ENCODE assay signal across 16 cellular contexts in genomic region chr9:122090981-122091380, GRCh38. TPM values are rescaled to one million over a fixed set of nuclear protein-coding genes. Genes with fewer than 3 reads are reported as not detected.
DNase-seq lines count a peak whose midpoint lies in the region; ATAC-seq and TF ChIP-seq lines count a peak whose summit lies in the region.
"Had no signal": no experiment of that assay in that cellular context is flagged by ENCODE, and none has a peak within 500 bp of the region (broad histone marks: within the 10 kb centered on the region; RNA-seq: fewer than 3 reads in every experiment).

No MANE protein-coding gene starts in this region.

- TF ChIP-seq CTCF in mesothelial cell of epicardium (IDR thresholded peaks at IDR 0.05; ENCODE audit: unreplicated experiment) = no peak

- intact Hi-C loops in activated CD4-positive, alpha-beta T cell treated with anti-CD3 and anti-CD28 coated beads, Interleukin-2, amount 10 ng/mL, durations not matched to agents 24 days and 14 days (cut with micrococcal nuclease) = loop anchor here (5.0 to 10.0 kb wide), 3 partner anchors 39 to 1376 kb away; partner anchors contain the start of gene MEGF9
- intact Hi-C loops in activated T-helper 1 cell treated with anti-CD3 and anti-CD28 coated beads, Interleukin-12 subunit alpha, Interleukin-12 subunit beta, Interleukin-2, Interleukin-4 antibody, amounts not matched to agents 30 ng/mL and 10 ng/mL and 1 ng/mL, durations not matched to agents 14 hours and 24 hours and 36 hours (cut with micrococcal nuclease) = loop anchor here (5.0 to 10.0 kb wide), 4 partner anchors 814 to 1246 kb away; partner anchors contain the start of genes RAB14, RC3H2 and STRBP

- peaks cover 12% of the 10 kb centered on the region for H3K27me3 Mint-ChIP-seq in activated CD4-positive, alpha-beta T cell treated with anti-CD3 and anti-CD28 coated beads, Interleukin-2, amount 10 ng/mL, durations not matched to agents 24 days and 14 days
- peaks cover 6% of the 10 kb centered on the region for H3K27me3 Mint-ChIP-seq in activated CD4-positive, alpha-beta T cell treated with anti-CD3 and anti-CD28 coated beads, Interleukin-2, amount 10 ng/mL, durations not matched to agents 7 days and 5 days
- peaks cover 10% of the 10 kb centered on the region for H3K27me3 Mint-ChIP-seq in activated T-helper 1 cell treated with anti-CD3 and anti-CD28 coated beads, Interleukin-12 subunit alpha, Interleukin-12 subunit beta, Interleukin-2, Interleukin-4 antibody, amounts not matched to agents 30 ng/mL and 10 ng/mL and 1 ng/mL, durations not matched to agents 14 hours and 24 hours and 36 hours (ENCODE audit: insufficient read depth)
- H3K27me3 Mint-ChIP-seq in mesothelial cell of epicardium (ENCODE audit: low read depth) = peaks cover 20% of the 10 kb centered on the region

- no peak for ATAC-seq in GM19397 (IDR thresholded peaks at IDR 0.05; ENCODE audit: unreplicated experiment)
- ATAC-seq: HCT116 had no signal

- CTCF ChIA-PET in activated CD4-positive, alpha-beta T cell treated with anti-CD3 and anti-CD28 coated beads, Interleukin-2, amount 10 ng/mL, durations not matched to agents 7 days and 5 days (lab: Charles Lee) = interaction anchor here (2.0 to 2.1 kb wide), 2 partner anchors 12 to 33 kb away, joined by 5 to 14 read pairs; no protein-coding TSS in a partner anchor

- peaks cover 6% of the 10 kb centered on the region for H3K36me3 Mint-ChIP-seq in activated CD4-positive, alpha-beta T cell treated with anti-CD3 and anti-CD28 coated beads, Interleukin-2, amount 10 ng/mL, durations not matched to agents 24 days and 14 days (ENCODE audit: low read depth)
- no peaks in the 10 kb centered on the region for H3K36me3 Mint-ChIP-seq in activated CD4-positive, alpha-beta T cell treated with anti-CD3 and anti-CD28 coated beads, Interleukin-2, amount 10 ng/mL, durations not matched to agents 7 days and 5 days (ENCODE audit: low read depth)
- H3K36me3 Mint-ChIP-seq in activated T-helper 1 cell treated with anti-CD3 and anti-CD28 coated beads, Interleukin-12 subunit alpha, Interleukin-12 subunit beta, Interleukin-2, Interleukin-4 antibody, amounts not matched to agents 30 ng/mL and 10 ng/mL and 1 ng/mL, durations not matched to agents 14 hours and 24 hours and 36 hours (ENCODE audit: low read depth) = peaks cover 5% of the 10 kb centered on the region
- no peaks in the 10 kb centered on the region for H3K36me3 Mint-ChIP-seq in mesothelial cell of epicardium

- H3K27ac ChIP-seq in substantia nigra (ENCODE audit: low read depth, low read length, poor library complexity, severe bottlenecking) = peak overlapping the region; percentile 78
- H3K27ac ChIP-seq: right atrium auricular region, RWPE1 had no signal

- POLR2A ChIA-PET in activated CD4-positive, alpha-beta T cell treated with anti-CD3 and anti-CD28 coated beads, Interleukin-2, amount 10 ng/mL, durations not matched to agents 7 days and 5 days (lab: Charles Lee) = no interaction called here

- no peak overlapping the region for H3K27ac Mint-ChIP-seq in activated CD4-positive, alpha-beta T cell treated with anti-CD3 and anti-CD28 coated beads, Interleukin-2, amount 10 ng/mL, durations not matched to agents 24 days and 14 days
- no peak overlapping the region for H3K27ac Mint-ChIP-seq in activated CD4-positive, alpha-beta T cell treated with anti-CD3 and anti-CD28 coated beads, Interleukin-2, amount 10 ng/mL, durations not matched to agents 7 days and 5 days
- no peak overlapping the region for H3K27ac Mint-ChIP-seq in activated T-helper 1 cell treated with anti-CD3 and anti-CD28 coated beads, Interleukin-12 subunit alpha, Interleukin-12 subunit beta, Interleukin-2, Interleukin-4 antibody, amounts not matched to agents 30 ng/mL and 10 ng/mL and 1 ng/mL, durations not matched to agents 14 hours and 24 hours and 36 hours
- no peak overlapping the region for H3K27ac Mint-ChIP-seq in mesothelial cell of epicardium

- peak overlapping the region; percentile 81 for H3K4me3 Mint-ChIP-seq in activated CD4-positive, alpha-beta T cell treated with anti-CD3 and anti-CD28 coated beads, Interleukin-2, amount 10 ng/mL, durations not matched to agents 24 days and 14 days
- H3K4me3 Mint-ChIP-seq in activated CD4-positive, alpha-beta T cell treated with anti-CD3 and anti-CD28 coated beads, Interleukin-2, amount 10 ng/mL, durations not matched to agents 7 days and 5 days = no peak overlapping the region
- H3K4me3 Mint-ChIP-seq in activated T-helper 1 cell treated with anti-CD3 and anti-CD28 coated beads, Interleukin-12 subunit alpha, Interleukin-12 subunit beta, Interleukin-2, Interleukin-4 antibody, amounts not matched to agents 30 ng/mL and 10 ng/mL and 1 ng/mL, durations not matched to agents 14 hours and 24 hours and 36 hours = peak overlapping the region; percentile 84
- peak overlapping the region; percentile 79 for H3K4me3 Mint-ChIP-seq in mesothelial cell of epicardium

- no peaks in the 10 kb centered on the region for H3K9me3 Mint-ChIP-seq in activated CD4-positive, alpha-beta T cell treated with anti-CD3 and anti-CD28 coated beads, Interleukin-2, amount 10 ng/mL, durations not matched to agents 24 days and 14 days
- no peaks in the 10 kb centered on the region for H3K9me3 Mint-ChIP-seq in activated CD4-positive, alpha-beta T cell treated with anti-CD3 and anti-CD28 coated beads, Interleukin-2, amount 10 ng/mL, durations not matched to agents 7 days and 5 days
- H3K9me3 Mint-ChIP-seq in activated T-helper 1 cell treated with anti-CD3 and anti-CD28 coated beads, Interleukin-12 subunit alpha, Interleukin-12 subunit beta, Interleukin-2, Interleukin-4 antibody, amounts not matched to agents 30 ng/mL and 10 ng/mL and 1 ng/mL, durations not matched to agents 14 hours and 24 hours and 36 hours = no peaks in the 10 kb centered on the region
- no peaks in the 10 kb centered on the region for H3K9me3 Mint-ChIP-seq in mesothelial cell of epicardium

- no peak for DNase-seq in activated CD4-positive, alpha-beta T cell treated with anti-CD3 and anti-CD28 coated beads, Interleukin-2, amount 10 ng/mL, durations not matched to agents 24 days and 14 days
- DNase-seq in activated CD4-positive, alpha-beta T cell treated with anti-CD3 and anti-CD28 coated beads, Interleukin-2, amount 10 ng/mL, durations not matched to agents 7 days and 5 days = no peak
- no peak for DNase-seq in activated T-helper 1 cell treated with anti-CD3 and anti-CD28 coated beads, Interleukin-12 subunit alpha, Interleukin-12 subunit beta, Interleukin-2, Interleukin-4 antibody, amounts not matched to agents 30 ng/mL and 10 ng/mL and 1 ng/mL, durations not matched to agents 14 hours and 24 hours and 36 hours (ENCODE audit: low spot score)
- no peak for DNase-seq in mesothelial cell of epicardium (ENCODE audit: low spot score in 2 of 2, unreplicated experiment in 2 of 2)
- DNase-seq in substantia nigra (lab: John Stamatoyannopoulos, UW) = no peak
- no peak for DNase-seq in NK-92 treated with Interleukin-12 subunit alpha and Interleukin-12 subunit beta, amount 100 ng/mL, for 24 hours (lab: John Stamatoyannopoulos, UW)
- DNase-seq in OCI-M2 (lab: John Stamatoyannopoulos, UW; ENCODE audit: unreplicated experiment) = no peak
- DNase-seq: activated naive CD4-positive, alpha-beta T cell treated with Interleukin-2 at 50 U/mL for 16 hours; Caco-2; NCI-H774; stimulated activated CD4-positive, alpha-beta T cell treated with anti-CD3 and anti-CD28 coated beads, Interleukin-4, amount 100 ng/mL, for 24 hours; T-helper 1 cell had no signal

- peaks cover 31% of the 10 kb centered on the region for H3K4me1 Mint-ChIP-seq in activated CD4-positive, alpha-beta T cell treated with anti-CD3 and anti-CD28 coated beads, Interleukin-2, amount 10 ng/mL, durations not matched to agents 24 days and 14 days
- H3K4me1 Mint-ChIP-seq in activated CD4-positive, alpha-beta T cell treated with anti-CD3 and anti-CD28 coated beads, Interleukin-2, amount 10 ng/mL, durations not matched to agents 7 days and 5 days = peaks cover 38% of the 10 kb centered on the region
- peaks cover 25% of the 10 kb centered on the region for H3K4me1 Mint-ChIP-seq in activated T-helper 1 cell treated with anti-CD3 and anti-CD28 coated beads, Interleukin-12 subunit alpha, Interleukin-12 subunit beta, Interleukin-2, Interleukin-4 antibody, amounts not matched to agents 30 ng/mL and 10 ng/mL and 1 ng/mL, durations not matched to agents 14 hours and 24 hours and 36 hours (ENCODE audit: low read depth)
- H3K4me1 Mint-ChIP-seq in mesothelial cell of epicardium = peaks cover 12% of the 10 kb centered on the region

RNA-seq across cellular contexts. Expression of gene TTLL11, which starts 2.1 kb away (rescaled TPM):
- total RNA-seq in activated CD4-positive, alpha-beta T cell treated with anti-CD3 and anti-CD28 coated beads, Interleukin-2, amount 10 ng/mL, durations not matched to agents 24 days and 14 days = 2.4 and 2.8 TPM in 2 replicates
- total RNA-seq in activated CD4-positive, alpha-beta T cell treated with anti-CD3 and anti-CD28 coated beads, Interleukin-2, amount 10 ng/mL, durations not matched to agents 7 days and 5 days = 1 to 10 TPM; 2.6 to 3.1 TPM
- total RNA-seq in activated T-helper 1 cell treated with anti-CD3 and anti-CD28 coated beads, Interleukin-12 subunit alpha, Interleukin-12 subunit beta, Interleukin-2, Interleukin-4 antibody, amounts not matched to agents 30 ng/mL and 10 ng/mL and 1 ng/mL, durations not matched to agents 14 hours and 24 hours and 36 hours = 3.0 and 4.5 TPM in 2 replicates
- total RNA-seq in mesothelial cell of epicardium = 4.8 to 7.2 TPM (median 5.2 TPM) in 3 replicates
